Comparison of ENCODE assay signal across 15 cellular contexts in genomic region chr20:48864738-48865318, GRCh38.
"Had no signal": no experiment of that assay in that cellular context is flagged by ENCODE, and none has a peak within 500 bp of the region (broad histone marks: within the 10 kb centered on the region; RNA-seq: fewer than 3 reads in every experiment).

No MANE protein-coding gene starts in this region.

- H3K9me3 Mint-ChIP-seq: activated CD4-positive, alpha-beta memory T cell treated with anti-CD3 and anti-CD28 coated beads for 36 hours; activated naive CD4-positive, alpha-beta T cell treated with anti-CD3 and anti-CD28 coated beads, Interleukin-2, amount 50 U/mL, for 24 hours; activated T-cell treated with anti-CD3 and anti-CD28 coated beads, Interleukin-2, amount 50 U/mL, for 24 hours; endodermal cell; T-cell had no signal

- H3K4me1 Mint-ChIP-seq: activated CD4-positive, alpha-beta T cell treated with anti-CD3 and anti-CD28 coated beads for 36 hours had no signal

- H3K27me3 Mint-ChIP-seq: activated CD4-positive, alpha-beta memory T cell treated with anti-CD3 and anti-CD28 coated beads for 36 hours; activated CD4-positive, alpha-beta T cell treated with anti-CD3 and anti-CD28 coated beads for 36 hours; activated T-cell treated with anti-CD3 and anti-CD28 coated beads, Interleukin-2, amount 50 U/mL, for 24 hours had no signal

- H3K4me3 Mint-ChIP-seq: activated CD4-positive, alpha-beta memory T cell treated with anti-CD3 and anti-CD28 coated beads for 36 hours; activated CD4-positive, alpha-beta T cell treated with anti-CD3 and anti-CD28 coated beads for 36 hours; activated naive CD4-positive, alpha-beta T cell treated with anti-CD3 and anti-CD28 coated beads, Interleukin-2, amount 50 U/mL, for 24 hours; activated T-cell treated with anti-CD3 and anti-CD28 coated beads, Interleukin-2, amount 50 U/mL, for 24 hours; endodermal cell; naive thymus-derived CD4-positive, alpha-beta T cell; T-cell had no signal

- H3K4me3 ChIP-seq: cardiac muscle cell, dorsolateral prefrontal cortex, tibial nerve had no signal

- DNase-seq: activated CD4-positive, alpha-beta memory T cell treated with anti-CD3 and anti-CD28 coated beads for 36 hours; activated CD4-positive, alpha-beta T cell treated with anti-CD3 and anti-CD28 coated beads for 36 hours; activated effector memory CD4-positive, alpha-beta T cell treated with Interleukin-2 at 50 U/mL for 16 hours; activated T-cell treated with anti-CD3 and anti-CD28 coated beads, Interleukin-2, amount 50 U/mL, for 24 hours; dorsolateral prefrontal cortex; endodermal cell; islet precursor cell; naive thymus-derived CD4-positive, alpha-beta T cell; retina; stimulated activated naive CD4-positive, alpha-beta T cell; T-cell; T1000 had no signal

- H3K27ac Mint-ChIP-seq: activated CD4-positive, alpha-beta memory T cell treated with anti-CD3 and anti-CD28 coated beads for 36 hours; activated CD4-positive, alpha-beta T cell treated with anti-CD3 and anti-CD28 coated beads for 36 hours; activated naive CD4-positive, alpha-beta T cell treated with anti-CD3 and anti-CD28 coated beads, Interleukin-2, amount 50 U/mL, for 24 hours; activated T-cell treated with anti-CD3 and anti-CD28 coated beads, Interleukin-2, amount 50 U/mL, for 24 hours; endodermal cell; naive thymus-derived CD4-positive, alpha-beta T cell; T-cell had no signal

- H3K27ac ChIP-seq: cardiac muscle cell, dorsolateral prefrontal cortex, tibial nerve had no signal

- H3K27me3 ChIP-seq: dorsolateral prefrontal cortex had no signal

- ATAC-seq: activated CD4-positive, alpha-beta T cell treated with anti-CD3 and anti-CD28 coated beads for 36 hours; naive thymus-derived CD4-positive, alpha-beta T cell; T-cell had no signal

- H3K9me3 ChIP-seq: tibial nerve had no signal

- H3K36me3 Mint-ChIP-seq: activated CD4-positive, alpha-beta memory T cell treated with anti-CD3 and anti-CD28 coated beads for 36 hours; activated naive CD4-positive, alpha-beta T cell treated with anti-CD3 and anti-CD28 coated beads, Interleukin-2, amount 50 U/mL, for 24 hours; T-cell had no signal

- H3K36me3 ChIP-seq: cardiac muscle cell, tibial nerve had no signal
